ENCODE assay signal across 10 cellular contexts in the genomic region with DNA sequence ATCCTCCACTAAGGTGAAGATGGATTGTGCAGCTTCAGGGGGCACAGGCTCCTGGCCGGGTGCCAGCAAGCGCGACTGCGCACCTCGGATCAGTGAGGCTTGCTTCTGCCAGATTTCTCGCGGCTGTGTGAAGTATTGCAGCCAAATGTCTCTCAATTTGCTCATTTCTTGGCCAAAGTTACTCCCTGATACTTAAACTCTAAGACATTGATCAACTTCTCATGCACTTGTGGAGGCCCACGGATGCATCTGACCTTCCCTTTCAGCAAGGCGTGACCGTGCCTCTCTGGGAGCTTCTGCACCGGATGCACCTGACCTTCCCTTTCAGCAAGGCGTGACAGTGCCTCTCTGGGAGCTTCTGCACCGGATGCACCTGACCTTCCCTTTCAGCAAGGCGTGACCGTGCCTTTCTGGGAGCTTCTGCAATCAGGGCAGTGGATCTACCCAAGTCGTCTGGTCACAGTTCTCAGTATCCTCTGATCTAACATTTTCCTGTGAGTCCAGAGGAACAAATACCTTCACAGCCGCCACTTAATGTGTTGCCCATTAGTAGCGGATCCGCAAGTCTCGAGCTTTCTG.
DNase-seq lines count a peak whose midpoint lies in the region; ATAC-seq lines count a peak whose summit lies in the region.
"Had no signal": no experiment of that assay in that cellular context is flagged by ENCODE, and none has a peak within 500 bp of the region (broad histone marks: within the 10 kb centered on the region; RNA-seq: fewer than 3 reads in every experiment).

No MANE protein-coding gene starts in this region.

- peak overlapping the region; percentile 64 to 95 (median 90) for H3K27ac Mint-ChIP-seq in naive B cell
- H3K27ac Mint-ChIP-seq in T-helper 2 cell treated with Interferon-gamma antibody and Interleukin-4, amounts not matched to agents 5 μg/mL and 100 μg/mL, for 36 hours, result no peak overlapping the region

- peak overlapping the region; percentile 56 to 84 (median 74) for H3K4me3 Mint-ChIP-seq in naive B cell
- no peak overlapping the region for H3K4me3 Mint-ChIP-seq in T-helper 2 cell treated with Interferon-gamma antibody and Interleukin-4, amounts not matched to agents 5 μg/mL and 100 μg/mL, for 36 hours

- no peaks in the 10 kb centered on the region for H3K9me3 Mint-ChIP-seq in naive B cell
- no peaks in the 10 kb centered on the region for H3K9me3 Mint-ChIP-seq in T-helper 2 cell treated with Interferon-gamma antibody and Interleukin-4, amounts not matched to agents 5 μg/mL and 100 μg/mL, for 36 hours

- peaks cover 52 to 60% (median 53%) of the 10 kb centered on the region in 3 donors for H3K4me1 Mint-ChIP-seq in naive B cell
- no peaks in the 10 kb centered on the region for H3K4me1 Mint-ChIP-seq in T-helper 2 cell treated with Interferon-gamma antibody and Interleukin-4, amounts not matched to agents 5 μg/mL and 100 μg/mL, for 36 hours (ENCODE audit: low read depth)

- DNase-seq in naive B cell, result peak; percentile 85
- no peak for DNase-seq in T-helper 2 cell treated with Interferon-gamma antibody and Interleukin-4, amounts not matched to agents 5 μg/mL and 100 μg/mL, for 36 hours (ENCODE audit: low spot score)
- DNase-seq in OCI-M1 (lab: John Stamatoyannopoulos, UW), result no peak
- DNase-seq in C1 segment of cervical spinal cord (lab: John Stamatoyannopoulos, UW), result no peak
- DNase-seq: foreskin fibroblast, NCI-H2171 treated with DMSO at 0.1 percent for 48 hours had no signal

- H3K27me3 Mint-ChIP-seq in naive B cell, result peaks cover 0 to 9% (median 5%) of the 10 kb centered on the region in 3 donors
- H3K27me3 Mint-ChIP-seq in T-helper 2 cell treated with Interferon-gamma antibody and Interleukin-4, amounts not matched to agents 5 μg/mL and 100 μg/mL, for 36 hours (ENCODE audit: low read depth), result no peaks in the 10 kb centered on the region

- no peaks in the 10 kb centered on the region for H3K36me3 Mint-ChIP-seq in naive B cell
- H3K36me3 Mint-ChIP-seq in T-helper 2 cell treated with Interferon-gamma antibody and Interleukin-4, amounts not matched to agents 5 μg/mL and 100 μg/mL, for 36 hours (ENCODE audit: low read depth), result no peaks in the 10 kb centered on the region

- ATAC-seq in GM18868 (IDR thresholded peaks at IDR 0.05; ENCODE audit: unreplicated experiment) (peak; percentile 85), GM21723 (IDR thresholded peaks at IDR 0.05; ENCODE audit: unreplicated experiment) (peak; percentile 99), HG03460 (IDR thresholded peaks at IDR 0.05; ENCODE audit: unreplicated experiment) (peak; percentile 96), naive B cell (ENCODE audit: low read depth in 2 of 2) (peak; percentile 92 to 93)
- ATAC-seq: activated CD4-positive, CD25-positive, alpha-beta regulatory T cell treated with anti-CD3 and anti-CD28 coated beads, Interleukin-2, amount 50 U/mL, for 24 hours had no signal
